Comparison of ENCODE assay signal across 10 cellular contexts in genomic region chr1:245860681-245861552, GRCh38.
A peak's percentile ranks its signal among the peaks of the same experiment; 100 is the strongest.
DNase-seq lines count a peak whose midpoint lies in the region; ATAC-seq, FAIRE-seq and TF ChIP-seq lines count a peak whose summit lies in the region.
"Had no signal": no experiment of that assay in that cellular context is flagged by ENCODE, and none has a peak within 500 bp of the region (broad histone marks: within the 10 kb centered on the region; RNA-seq: fewer than 3 reads in every experiment).

No MANE protein-coding gene starts in this region.

- H4K20me1 ChIP-seq in endothelial cell of umbilical vein (replicated peaks; ENCODE audit: control insufficient read depth, extremely low read depth, insufficient read depth, low read length), result no peaks in the 10 kb centered on the region
- H4K20me1 ChIP-seq in neural cell (ENCODE audit: insufficient read depth), result no peaks in the 10 kb centered on the region

- CTCF ChIA-PET in endothelial cell of umbilical vein (lab: Charles Lee), result interaction anchor here (1.3 to 2.8 kb wide), 3 partner anchors 8 to 28 kb away, joined by 3 to 12 read pairs (median 3); no protein-coding TSS in a partner anchor

- TF ChIP-seq EP300 in neural cell (conservative IDR thresholded peaks at IDR 0.05; ENCODE audit: poor library complexity, severe bottlenecking), result peak; percentile 87

- H3K27me3 ChIP-seq in endothelial cell of umbilical vein (ENCODE audit: control insufficient read depth in 2 of 2, insufficient read depth in 2 of 2, low read length in 2 of 2) (no peaks in the 10 kb centered on the region), neural cell (ENCODE audit: insufficient read depth, low read depth, low read length) (no peaks in the 10 kb centered on the region)

- no peak overlapping the region for H3K27ac ChIP-seq in endothelial cell of umbilical vein (ENCODE audit: insufficient read depth, low read depth, low read length)
- peak overlapping the region; percentile 80 for H3K27ac ChIP-seq in neural cell (ENCODE audit: low read length)

- TF ChIP-seq RAD21 in neural cell (conservative IDR thresholded peaks at IDR 0.05), result peak; percentile 38

- H3K4me2 ChIP-seq in endothelial cell of umbilical vein (ENCODE audit: insufficient read depth, low read length), result no peak overlapping the region
- H3K4me2 ChIP-seq in neural cell (ENCODE audit: low read length), result peak overlapping the region; percentile 50

- POLR2A ChIA-PET in endothelial cell of umbilical vein (lab: Charles Lee), result no interaction called here

- no peaks in the 10 kb centered on the region for H3K9me2 ChIP-seq in neural cell (ENCODE audit: insufficient read depth, low read length)

- H3F3A ChIP-seq in neural cell (ENCODE audit: insufficient read depth, low read length, poor library complexity, severe bottlenecking), result peaks cover 3% of the 10 kb centered on the region

- H3K9ac ChIP-seq in endothelial cell of umbilical vein (replicated peaks; ENCODE audit: extremely low read depth, insufficient read depth, low read length) (no peak overlapping the region), neural cell (ENCODE audit: low read length) (peak overlapping the region; percentile 41)

- TF ChIP-seq CTCF in endothelial cell of umbilical vein (IDR thresholded peaks at IDR 0.05; ENCODE audit: extremely low read depth in 1 of 2, insufficient read depth in 1 of 2, low read depth in 1 of 2, low read length in 2 of 2), result no peak
- TF ChIP-seq CTCF in neural cell (IDR thresholded peaks at IDR 0.05; ENCODE audit: poor library complexity, severe bottlenecking), result no peak

- H3K4me3 ChIP-seq in endothelial cell of umbilical vein (replicated peaks in 1 of 3; ENCODE audit: insufficient read depth in 1 of 3, low read depth in 1 of 3, low read length in 3 of 3) (no peak overlapping the region), neural cell (ENCODE audit: low read length) (peak overlapping the region; percentile 49)

- FAIRE-seq in endothelial cell of umbilical vein (lab: Jason Lieb, UNC), result no peak

- H3K36me3 ChIP-seq in endothelial cell of umbilical vein (ENCODE audit: control insufficient read depth in 2 of 2, extremely low read depth in 1 of 2, insufficient read depth in 2 of 2, low read length in 2 of 2), result no peaks in the 10 kb centered on the region
- no peaks in the 10 kb centered on the region for H3K36me3 ChIP-seq in neural cell (ENCODE audit: insufficient read depth, low read length)

- peaks cover 6% of the 10 kb centered on the region for H3K4me1 ChIP-seq in endothelial cell of umbilical vein (ENCODE audit: control insufficient read depth, extremely low read depth, insufficient read depth, low read length)

- H3K79me2 ChIP-seq in endothelial cell of umbilical vein (ENCODE audit: control insufficient read depth, insufficient read depth, low read length) (no peaks in the 10 kb centered on the region), neural cell (replicated peaks; ENCODE audit: insufficient read depth, low read length) (no peaks in the 10 kb centered on the region)

- DNase-seq in AG08395 (ENCODE audit: low spot score) (peak; percentile 53), NCI-H226 (peak; percentile 28), endothelial cell of umbilical vein (ENCODE audit: low read depth, low spot score) (peak; percentile 35), H4 (ENCODE audit: low spot score) (no peak)
- DNase-seq in activated CD4-positive, alpha-beta T cell treated with anti-CD3 and anti-CD28 coated beads, Interleukin-2, amount 50 U/mL, for 48 hours, result no peak
- DNase-seq in activated CD4-positive, alpha-beta T cell treated with anti-CD3 and anti-CD28 coated beads, Interleukin-2, amount 50 U/mL, for 1 hour, result no peak
- DNase-seq: erythroblast, immature natural killer cell had no signal

- H3K9me1 ChIP-seq in endothelial cell of umbilical vein (replicated peaks; ENCODE audit: control insufficient read depth, extremely low read depth, insufficient read depth, low read length), result no peaks in the 10 kb centered on the region

- TF ChIP-seq POLR2A in endothelial cell of umbilical vein (IDR thresholded peaks at IDR 0.05; ENCODE audit: low read depth, low read length), result no peak

- no peak for ATAC-seq in HG02884 (IDR thresholded peaks at IDR 0.05; ENCODE audit: unreplicated experiment)

- no peak overlapping the region for H2AFZ ChIP-seq in endothelial cell of umbilical vein (ENCODE audit: low read depth, low read length)
- no peak overlapping the region for H2AFZ ChIP-seq in neural cell (ENCODE audit: low read depth, low read length)

- H3K9me3 ChIP-seq in endothelial cell of umbilical vein (replicated peaks; ENCODE audit: control insufficient read depth, insufficient read depth, low read length), result no peaks in the 10 kb centered on the region
- H3K9me3 ChIP-seq in neural cell (ENCODE audit: low read length), result no peaks in the 10 kb centered on the region

- intact Hi-C loops in endothelial cell of umbilical vein (cut with micrococcal nuclease), result no loop called here

- dilution Hi-C loops in endothelial cell of umbilical vein (cut with MboI; ENCODE audit: extremely low pct_ligation_motif_present, low sequenced_read_pairs), result no loop called here

- BruUV-seq in endothelial cell of umbilical vein (replicated peaks; lab: Mats Ljungman, UMichigan), result no TSS peak

TF ChIP-seq in endothelial cell of umbilical vein, 7 proteins besides CTCF, POLR2A, EP300 and RAD21:
- no peak for TF ChIP-seq POLR2AphosphoS5 (IDR thresholded peaks at IDR 0.05; ENCODE audit: insufficient read depth, low read depth, low read length)
- no peak for TF ChIP-seq FOS (IDR thresholded peaks at IDR 0.05; ENCODE audit: borderline replicate concordance, insufficient read depth, low read length)
- TF ChIP-seq GATA2 (IDR thresholded peaks at IDR 0.05; ENCODE audit: insufficient read depth, insufficient read length, low read depth, low read length), result no peak
- no peak for TF ChIP-seq MYC (IDR thresholded peaks at IDR 0.05; ENCODE audit: low read depth, low read length)

TF ChIP-seq in neural cell, 6 proteins besides CTCF, POLR2A, EP300 and RAD21:
- TF ChIP-seq POLR2AphosphoS5 (IDR thresholded peaks at IDR 0.05), result peak; percentile 74
- peak; percentile 34 for TF ChIP-seq SMC3 (conservative IDR thresholded peaks at IDR 0.05; ENCODE audit: poor library complexity)
- no peak for TF ChIP-seq MXI1 (conservative IDR thresholded peaks at IDR 0.05; ENCODE audit: poor library complexity, severe bottlenecking)
- TF ChIP-seq, protein P1, sequence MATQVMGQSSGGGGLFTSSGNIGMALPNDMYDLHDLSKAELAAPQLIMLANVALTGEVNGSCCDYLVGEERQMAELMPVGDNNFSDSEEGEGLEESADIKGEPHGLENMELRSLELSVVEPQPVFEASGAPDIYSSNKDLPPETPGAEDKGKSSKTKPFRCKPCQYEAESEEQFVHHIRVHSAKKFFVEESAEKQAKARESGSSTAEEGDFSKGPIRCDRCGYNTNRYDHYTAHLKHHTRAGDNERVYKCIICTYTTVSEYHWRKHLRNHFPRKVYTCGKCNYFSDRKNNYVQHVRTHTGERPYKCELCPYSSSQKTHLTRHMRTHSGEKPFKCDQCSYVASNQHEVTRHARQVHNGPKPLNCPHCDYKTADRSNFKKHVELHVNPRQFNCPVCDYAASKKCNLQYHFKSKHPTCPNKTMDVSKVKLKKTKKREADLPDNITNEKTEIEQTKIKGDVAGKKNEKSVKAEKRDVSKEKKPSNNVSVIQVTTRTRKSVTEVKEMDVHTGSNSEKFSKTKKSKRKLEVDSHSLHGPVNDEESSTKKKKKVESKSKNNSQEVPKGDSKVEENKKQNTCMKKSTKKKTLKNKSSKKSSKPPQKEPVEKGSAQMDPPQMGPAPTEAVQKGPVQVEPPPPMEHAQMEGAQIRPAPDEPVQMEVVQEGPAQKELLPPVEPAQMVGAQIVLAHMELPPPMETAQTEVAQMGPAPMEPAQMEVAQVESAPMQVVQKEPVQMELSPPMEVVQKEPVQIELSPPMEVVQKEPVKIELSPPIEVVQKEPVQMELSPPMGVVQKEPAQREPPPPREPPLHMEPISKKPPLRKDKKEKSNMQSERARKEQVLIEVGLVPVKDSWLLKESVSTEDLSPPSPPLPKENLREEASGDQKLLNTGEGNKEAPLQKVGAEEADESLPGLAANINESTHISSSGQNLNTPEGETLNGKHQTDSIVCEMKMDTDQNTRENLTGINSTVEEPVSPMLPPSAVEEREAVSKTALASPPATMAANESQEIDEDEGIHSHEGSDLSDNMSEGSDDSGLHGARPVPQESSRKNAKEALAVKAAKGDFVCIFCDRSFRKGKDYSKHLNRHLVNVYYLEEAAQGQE (IDR thresholded peaks at IDR 0.05; ENCODE audit: borderline replicate concordance), result no peak
- TF ChIP-seq EZH2 (IDR thresholded peaks at IDR 0.05; ENCODE audit: borderline replicate concordance, insufficient read depth, low read length, poor library complexity, severe bottlenecking), result no peak
TF ChIP-seq in neural cell: peak in this region for 2.

Comparison
In these comparisons a context has a peak if more than half of its experiments do, and no peak if none do; other contexts are left out.
1. DNase-seq: peak in AG08395 (single experiment), NCI-H226 (single experiment) and endothelial cell of umbilical vein (single experiment); none in H4 (single experiment), activated CD4-positive, alpha-beta T cell treated with anti-CD3 and anti-CD28 coated beads, Interleukin-2, amount 50 U/mL, for 48 hours (0 of 2) and activated CD4-positive, alpha-beta T cell treated with anti-CD3 and anti-CD28 coated beads, Interleukin-2, amount 50 U/mL, for 1 hour (single experiment).